Comparison of ENCODE assay signal across 1 cellular context in the genomic region with DNA sequence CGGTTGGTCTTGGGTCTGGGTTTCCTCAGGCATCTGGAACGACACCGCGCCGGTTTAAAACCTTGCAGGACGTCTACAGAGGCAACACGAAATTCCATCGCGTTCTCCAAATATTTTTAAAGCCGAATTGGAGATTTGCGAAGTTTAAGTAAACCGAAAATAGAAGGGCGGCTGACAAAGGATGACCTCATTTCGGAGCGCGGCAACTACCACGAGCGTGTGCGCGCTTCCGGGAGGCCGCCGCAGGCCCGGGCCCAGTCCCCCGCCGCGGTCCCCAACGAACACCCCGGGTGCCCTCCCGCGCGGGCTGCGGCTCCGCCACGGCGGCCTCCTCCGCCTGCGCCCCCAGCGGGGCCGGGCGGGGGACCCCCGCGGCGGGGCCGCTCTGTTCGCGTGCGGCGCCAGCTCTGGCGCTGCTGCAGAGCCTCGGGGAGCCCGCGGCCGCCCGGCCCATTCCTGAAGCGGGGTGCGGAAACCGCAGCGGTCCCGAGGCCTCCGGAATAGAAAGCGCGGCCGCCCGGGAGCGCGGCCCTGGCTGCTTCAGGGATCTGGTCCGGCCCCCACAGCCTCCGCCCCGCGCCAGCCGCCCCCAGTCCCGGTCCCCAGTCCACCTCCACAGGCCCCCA.
A peak's percentile ranks its signal among the peaks of the same experiment; 100 is the strongest.
TF ChIP-seq lines count a peak whose summit lies in the region.

No MANE protein-coding gene starts in this region.

TF ChIP-seq in GM12878, 131 proteins besides CTCF, POLR2A, EP300 and RAD21 (continued from another document and continues in another):
- TF ChIP-seq ETV6 (conservative IDR thresholded peaks at IDR 0.05 in 1 of 2, IDR thresholded peaks at IDR 0.05 in 1 of 2; ENCODE audit: borderline replicate concordance in 1 of 2, low read depth in 1 of 2) (no peak), MLLT1 (IDR thresholded peaks at IDR 0.05) (no peak), HDAC6 (IDR thresholded peaks at IDR 0.05; ENCODE audit: unreplicated experiment) (no peak), PRDM15 (CRISPR knock-in tag; IDR thresholded peaks at IDR 0.05) (no peak), SMARCA5 (IDR thresholded peaks at IDR 0.05) (peak; percentile 67), E4F1 (IDR thresholded peaks at IDR 0.05; ENCODE audit: borderline replicate concordance, partially characterized antibody) (no peak), CHD4 (IDR thresholded peaks at IDR 0.05) (no peak), USF1 (IDR thresholded peaks at IDR 0.05; ENCODE audit: borderline replicate concordance, extremely low read length, insufficient read depth, low read depth, low read length) (no peak), ATF7 (IDR thresholded peaks at IDR 0.05; ENCODE audit: low read depth) (peak; percentile 91), MEF2B (IDR thresholded peaks at IDR 0.05; ENCODE audit: partially characterized antibody, poor library complexity, severe bottlenecking) (no peak), KLF5 (IDR thresholded peaks at IDR 0.05; ENCODE audit: partially characterized antibody) (no peak), KAT2A (conservative IDR thresholded peaks at IDR 0.05; ENCODE audit: control insufficient read depth, low read depth, low read length) (no peak), SRF (IDR thresholded peaks at IDR 0.05; ENCODE audit: low read depth in 2 of 2, low read length in 2 of 2) (no peak), SIX5 (IDR thresholded peaks at IDR 0.05; ENCODE audit: low read depth, low read length, severe bottlenecking) (no peak), SMC3 (IDR thresholded peaks at IDR 0.05; ENCODE audit: borderline replicate concordance, low read length) (no peak), MTA2 (IDR thresholded peaks at IDR 0.05; ENCODE audit: low read depth) (no peak), FOXK2 (IDR thresholded peaks at IDR 0.05) (no peak), TBL1XR1 (IDR thresholded peaks at IDR 0.05; ENCODE audit: low read depth, low read length) (no peak), ZNF384 (IDR thresholded peaks at IDR 0.05; ENCODE audit: borderline replicate concordance, low read depth, low read length) (no peak), HDGF (IDR thresholded peaks at IDR 0.05) (no peak), EGR1 (IDR thresholded peaks at IDR 0.05; ENCODE audit: borderline replicate concordance in 1 of 2, low read depth in 2 of 2, low read length in 2 of 2) (0 out of 3 replicates have a peak, but pooled peaks of 1 of the 2 experiments have one; percentile 18), CUX1 (IDR thresholded peaks at IDR 0.05; ENCODE audit: insufficient replicate concordance, low read depth, low read length) (no peak), BMI1 (IDR thresholded peaks at IDR 0.05; ENCODE audit: borderline replicate concordance) (no peak), BHLHE40 (IDR thresholded peaks at IDR 0.05; ENCODE audit: borderline replicate concordance in 1 of 2, low read depth in 2 of 2, low read length in 1 of 2) (peak in 1 of 2 experiments; percentile 54; a peak in 2 of 4 replicates)
- TF ChIP-seq, protein P1, sequence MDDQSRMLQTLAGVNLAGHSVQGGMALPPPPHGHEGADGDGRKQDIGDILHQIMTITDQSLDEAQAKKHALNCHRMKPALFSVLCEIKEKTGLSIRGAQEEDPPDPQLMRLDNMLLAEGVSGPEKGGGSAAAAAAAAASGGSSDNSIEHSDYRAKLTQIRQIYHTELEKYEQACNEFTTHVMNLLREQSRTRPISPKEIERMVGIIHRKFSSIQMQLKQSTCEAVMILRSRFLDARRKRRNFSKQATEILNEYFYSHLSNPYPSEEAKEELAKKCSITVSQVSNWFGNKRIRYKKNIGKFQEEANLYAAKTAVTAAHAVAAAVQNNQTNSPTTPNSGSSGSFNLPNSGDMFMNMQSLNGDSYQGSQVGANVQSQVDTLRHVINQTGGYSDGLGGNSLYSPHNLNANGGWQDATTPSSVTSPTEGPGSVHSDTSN (IDR thresholded peaks at IDR 0.05; ENCODE audit: insufficient replicate concordance, low read depth, low read length), result no peak
- TF ChIP-seq, protein P2, sequence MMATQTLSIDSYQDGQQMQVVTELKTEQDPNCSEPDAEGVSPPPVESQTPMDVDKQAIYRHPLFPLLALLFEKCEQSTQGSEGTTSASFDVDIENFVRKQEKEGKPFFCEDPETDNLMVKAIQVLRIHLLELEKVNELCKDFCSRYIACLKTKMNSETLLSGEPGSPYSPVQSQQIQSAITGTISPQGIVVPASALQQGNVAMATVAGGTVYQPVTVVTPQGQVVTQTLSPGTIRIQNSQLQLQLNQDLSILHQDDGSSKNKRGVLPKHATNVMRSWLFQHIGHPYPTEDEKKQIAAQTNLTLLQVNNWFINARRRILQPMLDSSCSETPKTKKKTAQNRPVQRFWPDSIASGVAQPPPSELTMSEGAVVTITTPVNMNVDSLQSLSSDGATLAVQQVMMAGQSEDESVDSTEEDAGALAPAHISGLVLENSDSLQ (IDR thresholded peaks at IDR 0.05), result no peak
- TF ChIP-seq, protein P3, sequence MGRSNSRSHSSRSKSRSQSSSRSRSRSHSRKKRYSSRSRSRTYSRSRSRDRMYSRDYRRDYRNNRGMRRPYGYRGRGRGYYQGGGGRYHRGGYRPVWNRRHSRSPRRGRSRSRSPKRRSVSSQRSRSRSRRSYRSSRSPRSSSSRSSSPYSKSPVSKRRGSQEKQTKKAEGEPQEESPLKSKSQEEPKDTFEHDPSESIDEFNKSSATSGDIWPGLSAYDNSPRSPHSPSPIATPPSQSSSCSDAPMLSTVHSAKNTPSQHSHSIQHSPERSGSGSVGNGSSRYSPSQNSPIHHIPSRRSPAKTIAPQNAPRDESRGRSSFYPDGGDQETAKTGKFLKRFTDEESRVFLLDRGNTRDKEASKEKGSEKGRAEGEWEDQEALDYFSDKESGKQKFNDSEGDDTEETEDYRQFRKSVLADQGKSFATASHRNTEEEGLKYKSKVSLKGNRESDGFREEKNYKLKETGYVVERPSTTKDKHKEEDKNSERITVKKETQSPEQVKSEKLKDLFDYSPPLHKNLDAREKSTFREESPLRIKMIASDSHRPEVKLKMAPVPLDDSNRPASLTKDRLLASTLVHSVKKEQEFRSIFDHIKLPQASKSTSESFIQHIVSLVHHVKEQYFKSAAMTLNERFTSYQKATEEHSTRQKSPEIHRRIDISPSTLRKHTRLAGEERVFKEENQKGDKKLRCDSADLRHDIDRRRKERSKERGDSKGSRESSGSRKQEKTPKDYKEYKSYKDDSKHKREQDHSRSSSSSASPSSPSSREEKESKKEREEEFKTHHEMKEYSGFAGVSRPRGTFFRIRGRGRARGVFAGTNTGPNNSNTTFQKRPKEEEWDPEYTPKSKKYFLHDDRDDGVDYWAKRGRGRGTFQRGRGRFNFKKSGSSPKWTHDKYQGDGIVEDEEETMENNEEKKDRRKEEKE (IDR thresholded peaks at IDR 0.05), result peak; percentile 58; the same call in 1 of the 2 replicates
- TF ChIP-seq, protein P4, sequence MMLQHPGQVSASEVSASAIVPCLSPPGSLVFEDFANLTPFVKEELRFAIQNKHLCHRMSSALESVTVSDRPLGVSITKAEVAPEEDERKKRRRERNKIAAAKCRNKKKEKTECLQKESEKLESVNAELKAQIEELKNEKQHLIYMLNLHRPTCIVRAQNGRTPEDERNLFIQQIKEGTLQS (IDR thresholded peaks at IDR 0.05; ENCODE audit: borderline replicate concordance, extremely low read depth, low read depth, low read length), result no peak
- TF ChIP-seq, protein P5, sequence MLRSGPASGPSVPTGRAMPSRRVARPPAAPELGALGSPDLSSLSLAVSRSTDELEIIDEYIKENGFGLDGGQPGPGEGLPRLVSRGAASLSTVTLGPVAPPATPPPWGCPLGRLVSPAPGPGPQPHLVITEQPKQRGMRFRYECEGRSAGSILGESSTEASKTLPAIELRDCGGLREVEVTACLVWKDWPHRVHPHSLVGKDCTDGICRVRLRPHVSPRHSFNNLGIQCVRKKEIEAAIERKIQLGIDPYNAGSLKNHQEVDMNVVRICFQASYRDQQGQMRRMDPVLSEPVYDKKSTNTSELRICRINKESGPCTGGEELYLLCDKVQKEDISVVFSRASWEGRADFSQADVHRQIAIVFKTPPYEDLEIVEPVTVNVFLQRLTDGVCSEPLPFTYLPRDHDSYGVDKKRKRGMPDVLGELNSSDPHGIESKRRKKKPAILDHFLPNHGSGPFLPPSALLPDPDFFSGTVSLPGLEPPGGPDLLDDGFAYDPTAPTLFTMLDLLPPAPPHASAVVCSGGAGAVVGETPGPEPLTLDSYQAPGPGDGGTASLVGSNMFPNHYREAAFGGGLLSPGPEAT (IDR thresholded peaks at IDR 0.05; ENCODE audit: low read depth), result no peak
